In the genomic region with DNA sequence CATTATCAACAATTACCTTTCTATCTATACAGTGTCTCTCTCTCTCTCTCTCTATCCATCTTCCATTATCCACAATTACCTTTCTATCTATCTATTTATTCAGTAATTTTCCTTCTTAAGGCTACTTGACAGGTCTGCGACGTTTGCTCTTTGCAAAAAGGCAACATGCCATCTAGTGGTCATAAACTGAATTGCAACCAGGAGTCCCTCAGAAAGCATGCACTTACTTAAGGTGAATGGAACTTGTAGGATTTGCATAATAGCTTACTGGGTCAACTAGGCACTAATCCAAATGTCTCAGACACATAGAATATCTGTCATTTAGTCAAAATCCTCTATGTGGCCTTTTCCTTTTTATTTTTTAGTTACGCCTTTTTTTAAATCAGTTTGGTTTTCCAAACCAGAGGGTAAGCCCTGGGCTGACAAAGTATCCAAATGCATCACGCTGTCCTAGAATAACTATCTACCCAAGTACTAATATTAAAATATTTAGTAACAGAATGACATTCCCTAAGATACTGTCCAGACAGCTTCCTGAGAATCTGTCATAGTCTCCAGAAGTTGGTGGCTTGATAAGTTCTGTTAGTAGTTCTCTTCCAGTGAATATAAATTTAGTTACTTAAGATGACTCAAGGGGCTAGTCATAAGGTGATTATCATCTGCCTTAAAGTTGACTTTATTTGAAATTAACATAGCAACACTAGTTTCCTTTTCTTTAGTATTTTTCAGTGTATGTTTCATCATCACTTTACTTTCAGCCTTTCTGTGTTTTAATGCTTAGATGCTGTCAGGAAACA, we compare ENCODE assay signal across 8 cellular contexts.
DNase-seq lines count a peak whose midpoint lies in the region; TF ChIP-seq lines count a peak whose summit lies in the region.

No MANE protein-coding gene starts in this region.

- H3K27ac ChIP-seq in left ventricle myocardium inferior (replicated peaks), result no peak overlapping the region

- intact Hi-C loops in left ventricle myocardium inferior (cut with micrococcal nuclease), result no loop called here

- H3K9me3 ChIP-seq in NT2/D1 (ENCODE audit: insufficient read depth, low read length) (no peaks in the 10 kb centered on the region), adipocyte (ENCODE audit: control insufficient read depth, low read length) (no peaks in the 10 kb centered on the region), left ventricle myocardium inferior (replicated peaks) (peaks cover 13% of the 10 kb centered on the region)

- peak; percentile 13 for DNase-seq in activated naive CD4-positive, alpha-beta T cell treated with Interleukin-2 at 50 U/mL for 16 hours
- no peak for DNase-seq in activated naive CD4-positive, alpha-beta T cell (lab: John Stamatoyannopoulos, UW)
- DNase-seq in H7 (peak; percentile 43), KG1 (lab: John Stamatoyannopoulos, UW) (peak; percentile 32), NT2/D1 (ENCODE audit: low read depth, low spot score) (peak; percentile 81), adipocyte (ENCODE audit: low read depth) (peak; percentile 92), left ventricle myocardium inferior (no peak), retinal pigment epithelial cell (ENCODE audit: low read depth) (peak; percentile 63)

- H3K36me3 ChIP-seq in H7 (replicated peaks; ENCODE audit: control insufficient read depth, insufficient read depth, low read length) (no peaks in the 10 kb centered on the region), NT2/D1 (ENCODE audit: insufficient read depth, insufficient read length, low read length) (no peaks in the 10 kb centered on the region), adipocyte (ENCODE audit: control insufficient read depth, insufficient read depth, low read length, severe bottlenecking) (no peaks in the 10 kb centered on the region), left ventricle myocardium inferior (no peaks in the 10 kb centered on the region)

- no peak overlapping the region for H3K4me3 ChIP-seq in H7 (ENCODE audit: insufficient read depth, low read depth, low read length)
- H3K4me3 ChIP-seq in NT2/D1 (ENCODE audit: insufficient read length, low read depth), result no peak overlapping the region
- H3K4me3 ChIP-seq in adipocyte (ENCODE audit: low read length), result no peak overlapping the region
- no peak overlapping the region for H3K4me3 ChIP-seq in left ventricle myocardium inferior
- H3K4me3 ChIP-seq in retinal pigment epithelial cell (ENCODE audit: low read length), result no peak overlapping the region

- no peak overlapping the region for H3K9ac ChIP-seq in NT2/D1 (ENCODE audit: insufficient read length, low read depth)
- no peak overlapping the region for H3K9ac ChIP-seq in adipocyte (ENCODE audit: low read length)

- H3K4me1 ChIP-seq in NT2/D1 (ENCODE audit: insufficient read depth, insufficient read length) (no peaks in the 10 kb centered on the region), adipocyte (ENCODE audit: control insufficient read depth, insufficient read depth, low read length) (peaks cover 4% of the 10 kb centered on the region), left ventricle myocardium inferior (peaks cover 9% of the 10 kb centered on the region)

- H3K27me3 ChIP-seq in H7 (ENCODE audit: control insufficient read depth, insufficient read depth, low read length) (no peaks in the 10 kb centered on the region), NT2/D1 (ENCODE audit: insufficient read depth, insufficient read length) (no peaks in the 10 kb centered on the region), adipocyte (replicated peaks; ENCODE audit: control insufficient read depth, insufficient read depth, low read length) (no peaks in the 10 kb centered on the region), left ventricle myocardium inferior (ENCODE audit: low read depth) (no peaks in the 10 kb centered on the region)

- TF ChIP-seq CTCF in left ventricle myocardium inferior (IDR thresholded peaks at IDR 0.05; ENCODE audit: borderline replicate concordance) (peak; percentile 96), retinal pigment epithelial cell (conservative IDR thresholded peaks at IDR 0.05; ENCODE audit: low read depth, low read length) (peak; percentile 97)

Comparison
In these comparisons a context has a peak if more than half of its experiments do, and no peak if none do; other contexts are left out.
1. DNase-seq: peak in activated naive CD4-positive, alpha-beta T cell treated with Interleukin-2 at 50 U/mL for 16 hours (single experiment), H7 (single experiment), KG1 (single experiment), NT2/D1 (single experiment), adipocyte (single experiment) and retinal pigment epithelial cell (single experiment); none in activated naive CD4-positive, alpha-beta T cell (0 of 4) and left ventricle myocardium inferior (single experiment).